In genomic region chr7:158495780-158496179, GRCh38 we compare ENCODE assay signal across 8 cellular contexts.
DNase-seq lines count a peak whose midpoint lies in the region; ATAC-seq and TF ChIP-seq lines count a peak whose summit lies in the region.

No MANE protein-coding gene starts in this region.

- no peaks in the 10 kb centered on the region for H3K4me1 ChIP-seq in A673 (ENCODE audit: insufficient read depth, low read length, poor library complexity, severe bottlenecking)

- ATAC-seq in GM18907 (IDR thresholded peaks at IDR 0.05; ENCODE audit: unreplicated experiment): no peak

- CTCF ChIA-PET in A673 (lab: Charles Lee): interaction anchor here (0.6 kb wide), 1 partner anchor 189 kb away, joined by 3 read pairs; no protein-coding TSS in a partner anchor

- POLR2A ChIA-PET in A673 (lab: Charles Lee; ENCODE audit: low non-redundant PET): no interaction called here

- DNase-seq in A673 (ENCODE audit: low spot score) (peak; percentile 15), GM12864 (ENCODE audit: low read depth) (no peak), NCI-H510A (lab: John Stamatoyannopoulos, UW) (peak; percentile 45), ecto neural progenitor cell (ENCODE audit: low spot score) (peak; percentile 69), cerebellar nuclear complex (lab: John Stamatoyannopoulos, UW) (no peak), Kasumi-1 (lab: John Stamatoyannopoulos, UW) (no peak)
- DNase-seq in activated effector memory CD4-positive, alpha-beta T cell treated with Interleukin-2 at 50 U/mL for 16 hours: no peak

- intact Hi-C loops in A673 (cut with micrococcal nuclease; ENCODE audit: unreplicated experiment): no loop called here

- BruUV-seq in A673 (replicated peaks; lab: Mats Ljungman, UMichigan): no TSS peak

- H3K27me3 ChIP-seq in A673 (replicated peaks; ENCODE audit: insufficient read depth, low read depth, low read length, poor library complexity): no peaks in the 10 kb centered on the region

- no peaks in the 10 kb centered on the region for H3K36me3 ChIP-seq in A673 (ENCODE audit: insufficient read depth, low read length, poor library complexity, severe bottlenecking)

- TF ChIP-seq CTCF in A673 (conservative IDR thresholded peaks at IDR 0.05; ENCODE audit: low read depth, low read length) (no peak), GM12864 (IDR thresholded peaks at IDR 0.05; ENCODE audit: low read depth, low read length, missing control alignments) (peak; percentile 17)

- H3K4me3 ChIP-seq in A673 (ENCODE audit: low read depth, low read length, poor library complexity, severe bottlenecking) (no peak overlapping the region), GM12864 (ENCODE audit: low read depth, low read length) (no peak overlapping the region)

- no peak overlapping the region for H3K27ac ChIP-seq in A673 (ENCODE audit: low read depth, low read length, poor library complexity, severe bottlenecking)

- no peaks in the 10 kb centered on the region for H3K9me3 ChIP-seq in A673 (ENCODE audit: low read depth, low read length, poor library complexity, severe bottlenecking)

Comparison
In these comparisons a context has a peak if more than half of its experiments do, and no peak if none do; other contexts are left out.
1. DNase-seq: peak in A673 (single experiment), NCI-H510A (single experiment) and ecto neural progenitor cell (single experiment); none in GM12864 (single experiment), cerebellar nuclear complex (0 of 2), Kasumi-1 (0 of 2) and activated effector memory CD4-positive, alpha-beta T cell treated with Interleukin-2 at 50 U/mL for 16 hours (single experiment).